Comparison of ENCODE assay signal across 20 cellular contexts in the genomic region with DNA sequence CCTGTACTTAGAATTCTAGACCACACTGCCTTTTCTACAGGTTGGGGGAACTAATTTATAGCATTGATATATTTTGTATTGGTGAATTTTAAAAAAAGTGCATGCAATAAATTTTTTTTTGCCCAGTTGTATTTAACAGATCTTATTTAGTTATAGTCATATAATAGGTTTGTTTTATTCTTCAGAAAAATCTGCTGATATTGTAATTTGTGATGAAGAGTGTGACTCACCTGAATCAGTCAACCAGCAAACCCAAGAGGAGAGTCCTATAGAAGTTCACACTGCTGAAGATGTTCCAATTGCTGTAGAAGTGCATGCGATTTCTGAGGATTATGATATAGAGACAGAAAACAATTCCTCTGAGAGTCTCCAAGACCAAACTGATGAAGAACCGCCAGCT.
"Had no signal": no experiment of that assay in that cellular context is flagged by ENCODE, and none has a peak within 500 bp of the region (broad histone marks: within the 10 kb centered on the region; RNA-seq: fewer than 3 reads in every experiment).

No MANE protein-coding gene starts in this region.

- ATAC-seq: esophagus mucosa; gastrocnemius medialis; heart right ventricle; naive thymus-derived CD4-positive, alpha-beta T cell; psoas muscle; sciatic nerve; stimulated activated naive B cell treated with anti-CD40 and anti-IgM and Interleukin-4, amounts not matched to agents 10 μg/mL and 1 μg/mL and 100 μg/mL, for 72 hours; stimulated activated naive CD8-positive, alpha-beta T cell treated with anti-CD3 and anti-CD28 coated beads, Interleukin-15, amount 100 ng/mL, for 72 hours; upper lobe of right lung had no signal

- H3K4me3 ChIP-seq: gastrocnemius medialis, heart right ventricle, psoas muscle, spleen, testis, tibial nerve, upper lobe of right lung, vagina had no signal

- H3K4me3 Mint-ChIP-seq: naive thymus-derived CD4-positive, alpha-beta T cell; stimulated activated naive B cell treated with anti-CD40 and anti-IgM and Interleukin-4, amounts not matched to agents 10 μg/mL and 1 μg/mL and 100 μg/mL, for 72 hours; stimulated activated naive CD8-positive, alpha-beta T cell treated with anti-CD3 and anti-CD28 coated beads, Interleukin-15, amount 100 ng/mL, for 72 hours had no signal

- DNase-seq: effector memory CD4-positive, alpha-beta T cell; gastrocnemius medialis; heart right ventricle; hypothalamus; naive thymus-derived CD4-positive, alpha-beta T cell; psoas muscle; retina; spleen; stimulated activated CD4-positive, alpha-beta T cell treated with anti-CD3 and anti-CD28 coated beads, Interleukin-15, amount 100 ng/mL, for 24 hours; stimulated activated CD4-positive, alpha-beta T cell treated with anti-CD3 and anti-CD28 coated beads, Interleukin-1b, Interleukin-23, amount 100 ng/mL, for 48 hours; stimulated activated CD4-positive, alpha-beta T cell treated with anti-CD3 and anti-CD28 coated beads, Interleukin-4, amount 100 ng/mL, for 24 hours; stimulated activated naive B cell treated with anti-CD40 and anti-IgM and Interleukin-4, amounts not matched to agents 10 μg/mL and 1 μg/mL and 100 μg/mL, for 72 hours; stimulated activated naive CD8-positive, alpha-beta T cell treated with anti-CD3 and anti-CD28 coated beads, Interleukin-15, amount 100 ng/mL, for 72 hours; testis; upper lobe of right lung had no signal

- H3K9me3 Mint-ChIP-seq: naive thymus-derived CD4-positive, alpha-beta T cell; stimulated activated naive B cell treated with anti-CD40 and anti-IgM and Interleukin-4, amounts not matched to agents 10 μg/mL and 1 μg/mL and 100 μg/mL, for 72 hours; stimulated activated naive CD8-positive, alpha-beta T cell treated with anti-CD3 and anti-CD28 coated beads, Interleukin-15, amount 100 ng/mL, for 72 hours had no signal

- H3K27me3 Mint-ChIP-seq: naive thymus-derived CD4-positive, alpha-beta T cell; stimulated activated naive B cell treated with anti-CD40 and anti-IgM and Interleukin-4, amounts not matched to agents 10 μg/mL and 1 μg/mL and 100 μg/mL, for 72 hours; stimulated activated naive CD8-positive, alpha-beta T cell treated with anti-CD3 and anti-CD28 coated beads, Interleukin-15, amount 100 ng/mL, for 72 hours had no signal

- H3K4me1 Mint-ChIP-seq: stimulated activated naive B cell treated with anti-CD40 and anti-IgM and Interleukin-4, amounts not matched to agents 10 μg/mL and 1 μg/mL and 100 μg/mL, for 72 hours; stimulated activated naive CD8-positive, alpha-beta T cell treated with anti-CD3 and anti-CD28 coated beads, Interleukin-15, amount 100 ng/mL, for 72 hours had no signal

- H3K27ac Mint-ChIP-seq: naive thymus-derived CD4-positive, alpha-beta T cell; stimulated activated naive B cell treated with anti-CD40 and anti-IgM and Interleukin-4, amounts not matched to agents 10 μg/mL and 1 μg/mL and 100 μg/mL, for 72 hours; stimulated activated naive CD8-positive, alpha-beta T cell treated with anti-CD3 and anti-CD28 coated beads, Interleukin-15, amount 100 ng/mL, for 72 hours had no signal

- H3K27ac ChIP-seq: gastrocnemius medialis, heart right ventricle, neutrophil, psoas muscle, spleen, testis, tibial nerve, upper lobe of right lung, vagina had no signal

- H3K4me1 ChIP-seq: gastrocnemius medialis, psoas muscle, spleen, tibial nerve, upper lobe of right lung, vagina had no signal

- H3K27me3 ChIP-seq: gastrocnemius medialis, heart right ventricle, neutrophil, spleen, testis, tibial nerve, upper lobe of right lung, vagina had no signal

- H3K9me3 ChIP-seq: gastrocnemius medialis, heart right ventricle, neutrophil, psoas muscle, spleen, testis, tibial nerve, upper lobe of right lung, vagina had no signal
